ENCODE assay signal across 1 cellular context in the genomic region with DNA sequence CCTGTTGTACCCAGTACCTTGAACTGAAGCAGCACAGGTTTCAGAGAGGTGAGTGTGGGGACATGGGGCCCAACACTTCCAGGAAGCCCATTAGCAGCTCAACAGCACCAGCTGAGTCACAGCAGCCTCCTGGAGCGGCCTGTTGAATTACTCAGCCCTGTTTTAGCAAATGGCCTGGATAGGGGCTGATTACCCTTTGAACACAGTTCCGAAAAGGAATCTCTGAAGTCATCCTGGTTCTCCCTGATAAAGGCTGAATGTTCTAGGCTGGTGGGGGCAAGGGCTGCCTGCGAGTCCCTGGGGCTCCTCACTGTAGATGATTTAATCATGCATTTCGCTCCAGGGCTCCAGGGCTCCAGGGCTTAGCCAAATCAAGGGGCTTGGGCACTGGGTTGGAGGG.
TF ChIP-seq lines count a peak whose summit lies in the region.

No MANE protein-coding gene starts in this region.

TF ChIP-seq in SK-N-SH, 30 proteins besides CTCF, POLR2A, EP300 and RAD21:
- no peak for TF ChIP-seq IRF3 (IDR thresholded peaks at IDR 0.05; ENCODE audit: low read depth, low read length)
- no peak for TF ChIP-seq EZH2phosphoT487 (IDR thresholded peaks at IDR 0.05; ENCODE audit: borderline replicate concordance, low read depth)
- TF ChIP-seq MEF2A (IDR thresholded peaks at IDR 0.05; ENCODE audit: borderline replicate concordance, low read depth), result no peak
- TF ChIP-seq REST (IDR thresholded peaks at IDR 0.05; ENCODE audit: low read depth, low read length), result no peak
- TF ChIP-seq FOSL2 (IDR thresholded peaks at IDR 0.05; ENCODE audit: borderline replicate concordance, low read depth), result no peak
- TF ChIP-seq PBX3 (IDR thresholded peaks at IDR 0.05), result no peak
- no peak for TF ChIP-seq NRF1 (IDR thresholded peaks at IDR 0.05; ENCODE audit: low read depth, low read length)
- no peak for TF ChIP-seq TEAD4 (IDR thresholded peaks at IDR 0.05; ENCODE audit: borderline replicate concordance, insufficient read depth)
- no peak for TF ChIP-seq CHD2 (IDR thresholded peaks at IDR 0.05; ENCODE audit: low read length, partially characterized antibody)
- TF ChIP-seq MXI1 (IDR thresholded peaks at IDR 0.05; ENCODE audit: low read depth, low read length), result no peak
- TF ChIP-seq TAF1 (IDR thresholded peaks at IDR 0.05; ENCODE audit: borderline replicate concordance, low read depth, low read length), result no peak
- TF ChIP-seq SIN3A (IDR thresholded peaks at IDR 0.05; ENCODE audit: borderline replicate concordance, low read depth, low read length), result no peak
- TF ChIP-seq, protein P1, sequence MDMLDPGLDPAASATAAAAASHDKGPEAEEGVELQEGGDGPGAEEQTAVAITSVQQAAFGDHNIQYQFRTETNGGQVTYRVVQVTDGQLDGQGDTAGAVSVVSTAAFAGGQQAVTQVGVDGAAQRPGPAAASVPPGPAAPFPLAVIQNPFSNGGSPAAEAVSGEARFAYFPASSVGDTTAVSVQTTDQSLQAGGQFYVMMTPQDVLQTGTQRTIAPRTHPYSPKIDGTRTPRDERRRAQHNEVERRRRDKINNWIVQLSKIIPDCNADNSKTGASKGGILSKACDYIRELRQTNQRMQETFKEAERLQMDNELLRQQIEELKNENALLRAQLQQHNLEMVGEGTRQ (IDR thresholded peaks at IDR 0.05; ENCODE audit: borderline replicate concordance, low read depth, low read length), result no peak
- no peak for TF ChIP-seq ELF1 (IDR thresholded peaks at IDR 0.05)
- TF ChIP-seq ZBTB33 (IDR thresholded peaks at IDR 0.05; ENCODE audit: borderline replicate concordance, low read depth), result no peak
- no peak for TF ChIP-seq YY1 (IDR thresholded peaks at IDR 0.05; ENCODE audit: low read depth)
- TF ChIP-seq NFIC (IDR thresholded peaks at IDR 0.05; ENCODE audit: borderline replicate concordance), result no peak
